16 cellular contexts compared by ENCODE assay signal in genomic region chr6:143097224-143097795, GRCh38. TPM values are rescaled to one million over a fixed set of nuclear protein-coding genes. Genes with fewer than 3 reads are reported as not detected.
DNase-seq lines count a peak whose midpoint lies in the region; ATAC-seq lines count a peak whose summit lies in the region.
"Had no signal": no experiment of that assay in that cellular context is flagged by ENCODE, and none has a peak within 500 bp of the region (broad histone marks: within the 10 kb centered on the region; RNA-seq: fewer than 3 reads in every experiment).

No MANE protein-coding gene starts in this region.

- peak; percentile 8 for ATAC-seq in GM19328 (IDR thresholded peaks at IDR 0.05; ENCODE audit: unreplicated experiment)
- peak; percentile 63 for ATAC-seq in activated naive CD8-positive, alpha-beta T cell treated with anti-CD3 and anti-CD28 coated beads, Interleukin-2, amount 50 U/mL, for 24 hours
- ATAC-seq in naive thymus-derived CD8-positive, alpha-beta T cell: peak; percentile 76 to 95
- no peak for ATAC-seq in sciatic nerve
- ATAC-seq: Panc1 had no signal

- peaks cover 2% of the 10 kb centered on the region for H3K36me3 Mint-ChIP-seq in activated CD4-positive, alpha-beta memory T cell treated with anti-CD3 and anti-CD28 coated beads for 36 hours
- H3K36me3 Mint-ChIP-seq in activated CD4-positive, alpha-beta memory T cell treated with anti-CD3 and anti-CD28 coated beads, Interleukin-2, amount 10 ng/mL, durations not matched to agents 7 days and 5 days (ENCODE audit: low read depth): no peaks in the 10 kb centered on the region
- H3K36me3 Mint-ChIP-seq in activated naive CD8-positive, alpha-beta T cell treated with anti-CD3 and anti-CD28 coated beads, Interleukin-2, amount 50 U/mL, for 24 hours (ENCODE audit: low read depth): peaks cover 2% of the 10 kb centered on the region
- H3K36me3 Mint-ChIP-seq in naive thymus-derived CD8-positive, alpha-beta T cell: peaks cover 0 to 5% (median 0%) of the 10 kb centered on the region in 3 donors
- H3K36me3 Mint-ChIP-seq: naive B cell had no signal

- DNase-seq in activated CD4-positive, alpha-beta memory T cell treated with anti-CD3 and anti-CD28 coated beads for 36 hours: peak; percentile 15
- no peak for DNase-seq in activated CD4-positive, alpha-beta memory T cell treated with anti-CD3 and anti-CD28 coated beads, Interleukin-2, amount 10 ng/mL, durations not matched to agents 7 days and 5 days
- no peak for DNase-seq in activated naive CD8-positive, alpha-beta T cell treated with anti-CD3 and anti-CD28 coated beads, Interleukin-2, amount 50 U/mL, for 24 hours
- peak in 2 of 10 donors; percentile 26 to 53 for DNase-seq in naive thymus-derived CD8-positive, alpha-beta T cell
- no peak for DNase-seq in activated CD4-positive, CD25-positive, alpha-beta regulatory T cell treated with anti-CD3 and anti-CD28 coated beads, Interleukin-2, amount 50 U/mL, for 72 hours
- DNase-seq in activated CD8-positive, alpha-beta memory T cell treated with anti-CD3 and anti-CD28 coated beads, Interleukin-2, amount 50 U/mL, for 48 hours: no peak
- no peak for DNase-seq in sciatic nerve (ENCODE audit: low spot score)
- DNase-seq: activated T-cell treated with anti-CD3 and anti-CD28 coated beads, Interleukin-2, amount 50 U/mL, for 24 hours; Caco-2; HCEC 1CT; NCI-H146; stimulated activated CD4-positive, alpha-beta T cell treated with anti-CD3 and anti-CD28 coated beads, Interleukin-2, amount 100 ng/mL, for 24 hours; upper lobe of right lung had no signal

- H3K27ac Mint-ChIP-seq in activated CD4-positive, alpha-beta memory T cell treated with anti-CD3 and anti-CD28 coated beads for 36 hours: no peak overlapping the region
- no peak overlapping the region for H3K27ac Mint-ChIP-seq in activated CD4-positive, alpha-beta memory T cell treated with anti-CD3 and anti-CD28 coated beads, Interleukin-2, amount 10 ng/mL, durations not matched to agents 7 days and 5 days
- no peak overlapping the region for H3K27ac Mint-ChIP-seq in activated naive CD8-positive, alpha-beta T cell treated with anti-CD3 and anti-CD28 coated beads, Interleukin-2, amount 50 U/mL, for 24 hours
- no peak overlapping the region for H3K27ac Mint-ChIP-seq in naive thymus-derived CD8-positive, alpha-beta T cell
- H3K27ac Mint-ChIP-seq: activated T-cell treated with anti-CD3 and anti-CD28 coated beads, Interleukin-2, amount 50 U/mL, for 24 hours; naive B cell had no signal

- POLR2A ChIA-PET in activated CD4-positive, alpha-beta memory T cell treated with anti-CD3 and anti-CD28 coated beads for 36 hours (lab: Charles Lee): no interaction called here
- POLR2A ChIA-PET in activated CD4-positive, alpha-beta memory T cell treated with anti-CD3 and anti-CD28 coated beads, Interleukin-2, amount 10 ng/mL, durations not matched to agents 7 days and 5 days (lab: Charles Lee): interaction anchor here (1.0 kb wide), 1 partner anchor 38 kb away, joined by 4 read pairs; no protein-coding TSS in a partner anchor
- POLR2A ChIA-PET in naive thymus-derived CD8-positive, alpha-beta T cell (lab: Charles Lee): interaction anchor here (1.9 kb wide), 1 partner anchor 9 kb away, joined by 5 read pairs; no protein-coding TSS in a partner anchor

- H3K4me3 Mint-ChIP-seq in activated CD4-positive, alpha-beta memory T cell treated with anti-CD3 and anti-CD28 coated beads for 36 hours: no peak overlapping the region
- H3K4me3 Mint-ChIP-seq in activated CD4-positive, alpha-beta memory T cell treated with anti-CD3 and anti-CD28 coated beads, Interleukin-2, amount 10 ng/mL, durations not matched to agents 7 days and 5 days: no peak overlapping the region
- H3K4me3 Mint-ChIP-seq in activated naive CD8-positive, alpha-beta T cell treated with anti-CD3 and anti-CD28 coated beads, Interleukin-2, amount 50 U/mL, for 24 hours: no peak overlapping the region
- H3K4me3 Mint-ChIP-seq in naive thymus-derived CD8-positive, alpha-beta T cell: no peak overlapping the region
- H3K4me3 Mint-ChIP-seq: activated T-cell treated with anti-CD3 and anti-CD28 coated beads, Interleukin-2, amount 50 U/mL, for 24 hours; naive B cell had no signal

- no peaks in the 10 kb centered on the region for H3K9me3 Mint-ChIP-seq in activated CD4-positive, alpha-beta memory T cell treated with anti-CD3 and anti-CD28 coated beads for 36 hours
- H3K9me3 Mint-ChIP-seq in activated CD4-positive, alpha-beta memory T cell treated with anti-CD3 and anti-CD28 coated beads, Interleukin-2, amount 10 ng/mL, durations not matched to agents 7 days and 5 days: no peaks in the 10 kb centered on the region
- no peaks in the 10 kb centered on the region for H3K9me3 Mint-ChIP-seq in activated naive CD8-positive, alpha-beta T cell treated with anti-CD3 and anti-CD28 coated beads, Interleukin-2, amount 50 U/mL, for 24 hours
- H3K9me3 Mint-ChIP-seq in naive thymus-derived CD8-positive, alpha-beta T cell: no peaks in the 10 kb centered on the region
- H3K9me3 Mint-ChIP-seq: activated T-cell treated with anti-CD3 and anti-CD28 coated beads, Interleukin-2, amount 50 U/mL, for 24 hours; naive B cell had no signal

- peaks cover 6% of the 10 kb centered on the region for H3K4me1 Mint-ChIP-seq in activated CD4-positive, alpha-beta memory T cell treated with anti-CD3 and anti-CD28 coated beads for 36 hours (ENCODE audit: low read depth)
- H3K4me1 Mint-ChIP-seq in activated CD4-positive, alpha-beta memory T cell treated with anti-CD3 and anti-CD28 coated beads, Interleukin-2, amount 10 ng/mL, durations not matched to agents 7 days and 5 days: no peaks in the 10 kb centered on the region
- peaks cover 4% of the 10 kb centered on the region for H3K4me1 Mint-ChIP-seq in activated naive CD8-positive, alpha-beta T cell treated with anti-CD3 and anti-CD28 coated beads, Interleukin-2, amount 50 U/mL, for 24 hours
- peaks cover 0 to 5% (median 4%) of the 10 kb centered on the region in 4 donors for H3K4me1 Mint-ChIP-seq in naive thymus-derived CD8-positive, alpha-beta T cell

- CTCF ChIA-PET in activated CD4-positive, alpha-beta memory T cell treated with anti-CD3 and anti-CD28 coated beads for 36 hours (lab: Charles Lee): interaction anchor here (1.6 kb wide), 1 partner anchor 330 kb away, joined by 4 read pairs; no protein-coding TSS in a partner anchor
- CTCF ChIA-PET in activated CD4-positive, alpha-beta memory T cell treated with anti-CD3 and anti-CD28 coated beads, Interleukin-2, amount 10 ng/mL, durations not matched to agents 7 days and 5 days (lab: Charles Lee): interaction anchor here (0.7 to 1.0 kb wide), 2 partner anchors 11 to 531 kb away, joined by 3 read pairs; no protein-coding TSS in a partner anchor

- H3K27me3 Mint-ChIP-seq in activated CD4-positive, alpha-beta memory T cell treated with anti-CD3 and anti-CD28 coated beads for 36 hours: no peaks in the 10 kb centered on the region
- H3K27me3 Mint-ChIP-seq in activated CD4-positive, alpha-beta memory T cell treated with anti-CD3 and anti-CD28 coated beads, Interleukin-2, amount 10 ng/mL, durations not matched to agents 7 days and 5 days: no peaks in the 10 kb centered on the region
- H3K27me3 Mint-ChIP-seq in activated naive CD8-positive, alpha-beta T cell treated with anti-CD3 and anti-CD28 coated beads, Interleukin-2, amount 50 U/mL, for 24 hours: peaks cover 3% of the 10 kb centered on the region
- no peaks in the 10 kb centered on the region for H3K27me3 Mint-ChIP-seq in naive thymus-derived CD8-positive, alpha-beta T cell
- H3K27me3 Mint-ChIP-seq: activated T-cell treated with anti-CD3 and anti-CD28 coated beads, Interleukin-2, amount 50 U/mL, for 24 hours; naive B cell had no signal

- intact Hi-C loops in activated CD4-positive, alpha-beta memory T cell treated with anti-CD3 and anti-CD28 coated beads for 36 hours (cut with micrococcal nuclease): loop anchor here (5.0 kb wide), 2 partner anchors 35 to 40 kb away; partner anchors contain the start of gene AIG1
- intact Hi-C loops in sciatic nerve (cut with DNase I): no loop called here

RNA-seq across cellular contexts. Expression of gene AIG1, which starts 36.6 kb away (rescaled TPM):
- total RNA-seq in activated CD4-positive, alpha-beta memory T cell treated with anti-CD3 and anti-CD28 coated beads for 36 hours: 10 to 100 TPM; 15.7 to 16.1 TPM
- total RNA-seq in activated CD4-positive, alpha-beta memory T cell treated with anti-CD3 and anti-CD28 coated beads, Interleukin-2, amount 10 ng/mL, durations not matched to agents 7 days and 5 days: 1 to 10 TPM; 8.4 to 9.9 TPM
- 10 to 100 TPM in 1 of 2 experiments, 1 to 10 TPM in 1; 10.0 to 11.1 TPM for total RNA-seq in naive thymus-derived CD8-positive, alpha-beta T cell
- 10 to 100 TPM; 14.5 to 19.0 (median 15.8) TPM for polyA plus RNA-seq in naive thymus-derived CD8-positive, alpha-beta T cell
- total RNA-seq in sciatic nerve: 22.6 TPM
